Comparison of ENCODE assay signal across 21 cellular contexts in the genomic region with DNA sequence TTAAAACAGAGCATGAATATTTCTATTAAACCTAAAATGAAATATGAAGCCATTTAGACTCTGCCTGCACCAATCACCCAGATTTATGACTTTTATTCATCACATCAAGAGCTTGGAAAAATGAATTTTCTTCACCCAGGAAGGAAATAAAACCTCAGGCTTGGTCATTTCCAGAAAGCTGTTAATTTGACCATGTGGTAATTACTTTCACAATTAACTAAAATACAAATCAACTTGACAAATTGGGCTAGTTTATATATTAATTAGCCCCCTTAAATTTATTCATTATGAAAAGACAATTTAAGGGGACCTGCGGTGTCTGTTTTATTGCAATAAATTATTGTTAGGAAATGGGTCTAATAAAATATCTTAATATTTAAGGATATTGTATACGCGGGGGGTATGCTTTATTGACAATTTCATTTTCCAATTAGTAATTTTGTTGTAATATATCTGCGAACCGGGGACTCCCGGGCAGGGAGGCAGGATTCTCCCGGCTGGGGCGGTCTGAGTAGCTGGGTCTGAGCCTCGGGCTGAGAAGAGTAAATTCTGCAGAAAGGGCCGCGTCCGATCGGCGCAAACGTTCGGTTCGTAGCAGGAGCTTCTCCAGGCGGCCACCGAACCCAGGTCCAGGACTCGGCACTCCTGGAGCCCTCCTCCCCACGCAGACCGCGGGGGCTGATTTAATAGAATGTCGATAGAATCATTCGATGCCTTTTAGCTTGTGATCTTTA. TPM values are rescaled to one million over a fixed set of nuclear protein-coding genes. Genes with fewer than 3 reads are reported as not detected.
DNase-seq lines count a peak whose midpoint lies in the region; ATAC-seq, FAIRE-seq and TF ChIP-seq lines count a peak whose summit lies in the region.
"Had no signal": no experiment of that assay in that cellular context is flagged by ENCODE, and none has a peak within 500 bp of the region (broad histone marks: within the 10 kb centered on the region; RNA-seq: fewer than 3 reads in every experiment).

No MANE protein-coding gene starts in this region.

- peaks cover 15% of the 10 kb centered on the region for H3K4me1 Mint-ChIP-seq in activated naive CD4-positive, alpha-beta T cell treated with anti-CD3 and anti-CD28 coated beads, Interleukin-2, amount 10 ng/mL, durations not matched to agents 7 days and 5 days

- H3K4me1 ChIP-seq in PC-3 (ENCODE audit: insufficient read depth, low read length): no peaks in the 10 kb centered on the region
- peaks cover 44% of the 10 kb centered on the region for H3K4me1 ChIP-seq in suprapubic skin

- BruUV-seq in PC-3 (replicated peaks; lab: Mats Ljungman, UMichigan): no TSS peak

- H3K36me3 ChIP-seq in PC-3 (ENCODE audit: low read depth, low read length): no peaks in the 10 kb centered on the region
- H3K36me3 ChIP-seq in suprapubic skin: no peaks in the 10 kb centered on the region
- H3K36me3 ChIP-seq: SJCRH30 had no signal

- peaks cover 81% of the 10 kb centered on the region for H3K27me3 ChIP-seq in PC-3 (ENCODE audit: low read length)
- H3K27me3 ChIP-seq in suprapubic skin: peaks cover 98% of the 10 kb centered on the region

- no peak overlapping the region for H3K9ac ChIP-seq in PC-3 (ENCODE audit: low read length)

- no peak for ATAC-seq in PC-3

- H3K4me3 ChIP-seq in PC-3 (ENCODE audit: low read length): peak overlapping the region; percentile 26; the same call in 1 of the 2 replicates
- H3K4me3 ChIP-seq in suprapubic skin: no peak overlapping the region
- H3K4me3 ChIP-seq: SJCRH30 had no signal

- TF ChIP-seq CTCF in PC-3 (conservative IDR thresholded peaks at IDR 0.05; ENCODE audit: low read depth, low read length): no peak
- no peak for TF ChIP-seq CTCF in suprapubic skin (IDR thresholded peaks at IDR 0.05)

- POLR2A ChIA-PET in PC-3 (lab: Charles Lee; ENCODE audit: unreplicated experiment): no interaction called here

- no peak overlapping the region for H3K4me3 Mint-ChIP-seq in activated naive CD4-positive, alpha-beta T cell treated with anti-CD3 and anti-CD28 coated beads, Interleukin-2, amount 10 ng/mL, durations not matched to agents 7 days and 5 days
- H3K4me3 Mint-ChIP-seq: HFFc6 had no signal

- H4K20me1 ChIP-seq in PC-3 (ENCODE audit: low read length): no peaks in the 10 kb centered on the region

- intact Hi-C loops in PC-3 (cut with micrococcal nuclease): loop anchor here (10.0 kb wide), 1 partner anchor 115 kb away; the partner anchor contains the start of gene UBE3C

- WGBS in suprapubic skin: 15% methylated on average over 22 of the region's 25 CpGs

- H2AFZ ChIP-seq in PC-3 (ENCODE audit: low read length): no peak overlapping the region

- no peaks in the 10 kb centered on the region for H3K9me2 ChIP-seq in PC-3 (replicated peaks; ENCODE audit: low read length)

- H3F3A ChIP-seq in PC-3 (ENCODE audit: low read length, unreplicated experiment): no peaks in the 10 kb centered on the region

- H3K27ac ChIP-seq in PC-3 (ENCODE audit: low read length) (no peak overlapping the region), suprapubic skin (no peak overlapping the region)
- H3K27ac ChIP-seq: C4-2B, SJCRH30 had no signal

- DNase-seq in activated naive CD4-positive, alpha-beta T cell treated with anti-CD3 and anti-CD28 coated beads, Interleukin-2, amount 10 ng/mL, durations not matched to agents 7 days and 5 days: no peak
- no peak for DNase-seq in activated naive CD4-positive, alpha-beta T cell treated with Interleukin-2 at 50 U/mL for 16 hours
- DNase-seq in PC-3 (no peak), mesenteric fat pad (ENCODE audit: low spot score) (peak; percentile 79), suprapubic skin (ENCODE audit: low spot score in 2 of 2) (peak; percentile 27 to 69), NCI-H524 treated with DMSO at 0.1 percent for 48 hours (lab: John Stamatoyannopoulos, UW) (no peak), RCC 7860 (ENCODE audit: low spot score) (no peak)
- no peak for DNase-seq in activated CD4-positive, CD25-positive, alpha-beta regulatory T cell treated with anti-CD3 and anti-CD28 coated beads, Interleukin-2, amount 50 U/mL, for 72 hours
- DNase-seq: COR-L47, GDM1, GOT3, HFFc6, MM.1S, NCI-H1105 treated with DMSO at 0.1 percent for 48 hours, NCI-H2029 treated with DMSO at 0.1 percent for 48 hours, NCI-H510A, RPMI8226, SJCRH30 had no signal

- peak overlapping the region; percentile 48; the same call in 1 of the 2 replicates for H3K4me2 ChIP-seq in PC-3 (ENCODE audit: low read length)

- CTCF ChIA-PET in activated naive CD4-positive, alpha-beta T cell treated with anti-CD3 and anti-CD28 coated beads, Interleukin-2, amount 10 ng/mL, durations not matched to agents 7 days and 5 days (lab: Charles Lee): interaction anchor here (1.1 kb wide), 1 partner anchor 16 kb away, joined by 3 read pairs; no protein-coding TSS in a partner anchor
- CTCF ChIA-PET in PC-3 (lab: Charles Lee): no interaction called here

- H3K27me3 Mint-ChIP-seq in activated naive CD4-positive, alpha-beta T cell treated with anti-CD3 and anti-CD28 coated beads, Interleukin-2, amount 10 ng/mL, durations not matched to agents 7 days and 5 days: peaks cover 100% of the 10 kb centered on the region

- no peak for TF ChIP-seq EP300 in suprapubic skin (IDR thresholded peaks at IDR 0.05)

- no peak for FAIRE-seq in RCC 7860 (lab: Jason Lieb, UNC)
- FAIRE-seq: A204.1, GM19239 had no signal

- H3K79me2 ChIP-seq in PC-3 (ENCODE audit: low read length): no peaks in the 10 kb centered on the region

- H3K9me3 ChIP-seq in PC-3 (ENCODE audit: low read length): no peaks in the 10 kb centered on the region
- no peaks in the 10 kb centered on the region for H3K9me3 ChIP-seq in suprapubic skin
- H3K9me3 ChIP-seq: SJCRH30 had no signal

- no peaks in the 10 kb centered on the region for H3K9me3 Mint-ChIP-seq in activated naive CD4-positive, alpha-beta T cell treated with anti-CD3 and anti-CD28 coated beads, Interleukin-2, amount 10 ng/mL, durations not matched to agents 7 days and 5 days

- peak overlapping the region; percentile 52 for H3K27ac Mint-ChIP-seq in activated naive CD4-positive, alpha-beta T cell treated with anti-CD3 and anti-CD28 coated beads, Interleukin-2, amount 10 ng/mL, durations not matched to agents 7 days and 5 days
- H3K27ac Mint-ChIP-seq: HFFc6 had no signal

- H3K36me3 Mint-ChIP-seq in activated naive CD4-positive, alpha-beta T cell treated with anti-CD3 and anti-CD28 coated beads, Interleukin-2, amount 10 ng/mL, durations not matched to agents 7 days and 5 days: no peaks in the 10 kb centered on the region

- no peak for TF ChIP-seq POLR2A in suprapubic skin (IDR thresholded peaks at IDR 0.05)

RNA-seq across cellular contexts. Expression of gene MNX1, which starts 9.4 kb away (rescaled TPM):
- total RNA-seq in PC-3 (2014; rRNA removed): 2.6 and 3.7 TPM in 2 replicates
- not detected for total RNA-seq in mesenteric fat pad
- under 1 TPM in 1 of 4 donors, not detected in 3; 0.56 TPM for total RNA-seq in suprapubic skin
- total RNA-seq: HFFc6 had no signal

Comparison
In these comparisons a context has a peak if more than half of its experiments do, and no peak if none do; other contexts are left out.
1. DNase-seq: peak in mesenteric fat pad (single experiment) and suprapubic skin (2 of 2); none in activated naive CD4-positive, alpha-beta T cell treated with anti-CD3 and anti-CD28 coated beads, Interleukin-2, amount 10 ng/mL, durations not matched to agents 7 days and 5 days (single experiment), activated naive CD4-positive, alpha-beta T cell treated with Interleukin-2 at 50 U/mL for 16 hours (single experiment), PC-3 (single experiment), NCI-H524 treated with DMSO at 0.1 percent for 48 hours (single experiment), activated CD4-positive, CD25-positive, alpha-beta regulatory T cell treated with anti-CD3 and anti-CD28 coated beads, Interleukin-2, amount 50 U/mL, for 72 hours (single experiment) and RCC 7860 (single experiment).